10 cellular contexts compared by ENCODE assay signal in genomic region chr4:168848112-168848511, GRCh38.
DNase-seq lines count a peak whose midpoint lies in the region; ATAC-seq and TF ChIP-seq lines count a peak whose summit lies in the region.
"Had no signal": no experiment of that assay in that cellular context is flagged by ENCODE, and none has a peak within 500 bp of the region (broad histone marks: within the 10 kb centered on the region; RNA-seq: fewer than 3 reads in every experiment).

No MANE protein-coding gene starts in this region.

- H3K4me3 Mint-ChIP-seq in T-helper 2 cell treated with Interferon-gamma antibody and Interleukin-4, amounts not matched to agents 5 μg/mL and 100 μg/mL, for 36 hours, result peak overlapping the region; percentile 51
- H3K4me3 Mint-ChIP-seq in dendritic cell treated with granulocyte-macrophage colony-stimulating factor and Interleukin-4, amounts not matched to agents 40 ng/mL and 50 ng/mL, for 4 days, result peak overlapping the region; percentile 39
- H3K4me3 Mint-ChIP-seq in type B pancreatic cell, result peak overlapping the region; percentile 56
- H3K4me3 Mint-ChIP-seq: B cell had no signal

- ATAC-seq in GM21447 (IDR thresholded peaks at IDR 0.05; ENCODE audit: unreplicated experiment), result no peak

- no peak for DNase-seq in T-helper 2 cell treated with Interferon-gamma antibody and Interleukin-4, amounts not matched to agents 5 μg/mL and 100 μg/mL, for 36 hours (ENCODE audit: low spot score)
- no peak for DNase-seq in T-helper 2 cell
- DNase-seq in lung microvascular endothelial cell (ENCODE audit: low read depth in 2 of 2), result peak; percentile 21 to 35
- DNase-seq in type B pancreatic cell (ENCODE audit: extremely low spot score, unreplicated experiment), result no peak
- no peak for DNase-seq in NCI-H226
- DNase-seq in H4 (ENCODE audit: low spot score), result no peak
- DNase-seq: GOT3 had no signal

- peaks cover 23% of the 10 kb centered on the region for H3K4me1 Mint-ChIP-seq in T-helper 2 cell treated with Interferon-gamma antibody and Interleukin-4, amounts not matched to agents 5 μg/mL and 100 μg/mL, for 36 hours (ENCODE audit: low read depth)
- H3K4me1 Mint-ChIP-seq in dendritic cell treated with granulocyte-macrophage colony-stimulating factor and Interleukin-4, amounts not matched to agents 40 ng/mL and 50 ng/mL, for 4 days (ENCODE audit: low read depth), result peaks cover 32% of the 10 kb centered on the region
- peaks cover 44% of the 10 kb centered on the region for H3K4me1 Mint-ChIP-seq in type B pancreatic cell (ENCODE audit: unreplicated experiment)

- no peaks in the 10 kb centered on the region for H3K9me3 Mint-ChIP-seq in T-helper 2 cell treated with Interferon-gamma antibody and Interleukin-4, amounts not matched to agents 5 μg/mL and 100 μg/mL, for 36 hours
- H3K9me3 Mint-ChIP-seq in dendritic cell treated with granulocyte-macrophage colony-stimulating factor and Interleukin-4, amounts not matched to agents 40 ng/mL and 50 ng/mL, for 4 days, result no peaks in the 10 kb centered on the region
- H3K9me3 Mint-ChIP-seq in type B pancreatic cell, result no peaks in the 10 kb centered on the region

- no peaks in the 10 kb centered on the region for H3K27me3 Mint-ChIP-seq in T-helper 2 cell treated with Interferon-gamma antibody and Interleukin-4, amounts not matched to agents 5 μg/mL and 100 μg/mL, for 36 hours (ENCODE audit: low read depth)
- H3K27me3 Mint-ChIP-seq in dendritic cell treated with granulocyte-macrophage colony-stimulating factor and Interleukin-4, amounts not matched to agents 40 ng/mL and 50 ng/mL, for 4 days, result peaks cover 15% of the 10 kb centered on the region
- H3K27me3 Mint-ChIP-seq in type B pancreatic cell, result no peaks in the 10 kb centered on the region

- intact Hi-C loops in dendritic cell treated with granulocyte-macrophage colony-stimulating factor and Interleukin-4, amounts not matched to agents 40 ng/mL and 50 ng/mL, for 4 days (cut with micrococcal nuclease), result loop anchor here (5.0 kb wide), 1 partner anchor 34 kb away; no protein-coding TSS in a partner anchor

- no peak for TF ChIP-seq CTCF in type B pancreatic cell (conservative IDR thresholded peaks at IDR 0.05)

- H3K36me3 Mint-ChIP-seq in T-helper 2 cell treated with Interferon-gamma antibody and Interleukin-4, amounts not matched to agents 5 μg/mL and 100 μg/mL, for 36 hours (ENCODE audit: low read depth), result no peaks in the 10 kb centered on the region
- peaks cover 48% of the 10 kb centered on the region for H3K36me3 Mint-ChIP-seq in dendritic cell treated with granulocyte-macrophage colony-stimulating factor and Interleukin-4, amounts not matched to agents 40 ng/mL and 50 ng/mL, for 4 days (ENCODE audit: low read depth)
- H3K36me3 Mint-ChIP-seq in type B pancreatic cell, result peaks cover 17% of the 10 kb centered on the region

- H3K27ac Mint-ChIP-seq in T-helper 2 cell treated with Interferon-gamma antibody and Interleukin-4, amounts not matched to agents 5 μg/mL and 100 μg/mL, for 36 hours, result no peak overlapping the region
- H3K27ac Mint-ChIP-seq in dendritic cell treated with granulocyte-macrophage colony-stimulating factor and Interleukin-4, amounts not matched to agents 40 ng/mL and 50 ng/mL, for 4 days, result peak overlapping the region; percentile 9
- H3K27ac Mint-ChIP-seq in type B pancreatic cell, result peak overlapping the region; percentile 75
- H3K27ac Mint-ChIP-seq: B cell had no signal

Comparison
In these comparisons a context has a peak if more than half of its experiments do, and no peak if none do; other contexts are left out.
1. DNase-seq: peak in lung microvascular endothelial cell (2 of 2); none in T-helper 2 cell treated with Interferon-gamma antibody and Interleukin-4, amounts not matched to agents 5 μg/mL and 100 μg/mL, for 36 hours (single experiment), T-helper 2 cell (0 of 5), type B pancreatic cell (single experiment), NCI-H226 (single experiment) and H4 (single experiment).
2. Peak in every context shown above with its lines, with median percentiles within 50 percentile points of each other: H3K4me3 Mint-ChIP-seq.